ENCODE assay signal across 14 cellular contexts in the genomic region with DNA sequence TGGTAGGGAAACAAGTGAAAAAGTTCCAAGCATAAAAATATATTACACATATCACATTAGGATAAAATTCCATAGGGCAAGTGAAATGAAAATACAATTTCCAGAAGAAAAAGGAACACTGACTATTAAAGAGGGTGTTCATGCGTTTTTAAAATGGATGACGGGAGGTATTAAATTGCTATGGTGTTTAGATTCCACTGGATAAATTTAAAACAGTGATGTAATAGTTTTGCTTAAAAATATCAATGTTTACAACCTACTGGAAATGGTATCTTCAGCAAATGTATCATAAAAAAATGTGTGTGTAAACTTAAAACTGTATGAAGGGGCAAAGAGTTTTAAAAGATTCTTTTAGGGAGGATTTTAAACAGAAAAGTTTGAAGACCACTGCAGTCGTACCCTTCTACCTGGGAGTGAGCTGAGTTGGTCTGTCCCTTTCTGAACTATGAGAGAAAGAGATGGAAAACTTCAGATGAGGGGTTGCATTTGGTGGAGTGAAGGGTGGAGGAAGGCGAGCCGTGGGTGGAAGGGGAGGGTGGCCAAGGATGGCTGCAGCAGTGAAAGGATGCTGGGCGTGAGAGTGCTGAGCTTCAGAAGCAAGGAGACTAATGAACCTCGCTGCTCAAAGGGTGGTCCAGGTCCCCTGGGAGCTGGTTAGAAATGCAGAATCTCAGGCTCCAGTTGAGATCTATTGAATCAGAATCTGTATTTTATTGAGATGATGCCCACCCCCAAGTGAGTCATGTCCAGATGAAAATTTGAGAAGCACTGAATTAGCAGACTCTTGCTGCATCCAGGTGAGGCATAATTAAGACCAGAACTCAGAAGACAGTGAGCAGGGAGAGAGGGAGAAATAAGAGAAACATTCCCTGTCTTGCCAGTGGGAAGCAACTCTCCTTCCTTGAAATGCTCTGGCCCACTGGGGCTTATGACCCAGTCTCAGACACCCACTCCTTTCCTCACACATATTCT. TPM values are rescaled to one million over a fixed set of nuclear protein-coding genes. Genes with fewer than 3 reads are reported as not detected.
DNase-seq lines count a peak whose midpoint lies in the region; ATAC-seq, FAIRE-seq and TF ChIP-seq lines count a peak whose summit lies in the region.
"Had no signal": no experiment of that assay in that cellular context is flagged by ENCODE, and none has a peak within 500 bp of the region (broad histone marks: within the 10 kb centered on the region; RNA-seq: fewer than 3 reads in every experiment).

No MANE protein-coding gene starts in this region.

- 24% methylated on average over 7 of the region's 7 CpGs for WGBS in HepG2 (ENCODE audit: low lambda C conversion rate)
- WGBS in right lobe of liver (ENCODE audit: insufficient coverage, low coverage, low lambda C conversion rate, missing lambda C conversion rate), result 54% methylated on average over 6 of the region's 7 CpGs
- WGBS in H9 (ENCODE audit: extremely low coverage, insufficient read length, low lambda C conversion rate), result 100% methylated on average over 2 of the region's 7 CpGs
- 85 to 92% (median 88%) methylated on average over 7 of the region's 7 CpGs for WGBS in adrenal gland, 4 donors

- POLR2A ChIA-PET in HepG2 (lab: Yijun Ruan, JAX), result no interaction called here

- TF ChIP-seq CTCF in HepG2 (CRISPR knock-in tag; IDR thresholded peaks at IDR 0.05) (no peak), right lobe of liver (IDR thresholded peaks at IDR 0.05) (no peak), H9 (conservative IDR thresholded peaks at IDR 0.05) (no peak), osteoblast (IDR thresholded peaks at IDR 0.05; ENCODE audit: extremely low read depth, low read depth, low read length) (no peak), adrenal gland (IDR thresholded peaks at IDR 0.05) (no peak)

- H3K27me3 Mint-ChIP-seq in H9 (ENCODE audit: low read depth), result no peaks in the 10 kb centered on the region
- no peaks in the 10 kb centered on the region for H3K27me3 Mint-ChIP-seq in dendritic cell treated with granulocyte-macrophage colony-stimulating factor and Interleukin-4, amounts not matched to agents 40 ng/mL and 50 ng/mL, for 4 days

- H2BK15ac ChIP-seq in H9 (ENCODE audit: low read depth, low read length), result no peak overlapping the region

- no peak for TF ChIP-seq EP300 in HepG2 (IDR thresholded peaks at IDR 0.05; ENCODE audit: low read depth in 2 of 2, low read length in 2 of 2)
- no peak for TF ChIP-seq EP300 in HepG2 (CRISPR knock-in tag; IDR thresholded peaks at IDR 0.05; ENCODE audit: borderline replicate concordance)

- no peak overlapping the region for H2AK5ac ChIP-seq in H9 (ENCODE audit: insufficient read length, low read length)

- H3K4ac ChIP-seq in H9 (ENCODE audit: low read depth, low read length), result no peak overlapping the region

- intact Hi-C loops in HepG2 (cut with micrococcal nuclease; ENCODE audit: unreplicated experiment) (no loop called here), right lobe of liver (cut with DNase I) (no loop called here), adrenal gland (cut with DNase I) (no loop called here)
- intact Hi-C loops in dendritic cell treated with granulocyte-macrophage colony-stimulating factor and Interleukin-4, amounts not matched to agents 40 ng/mL and 50 ng/mL, for 4 days (cut with micrococcal nuclease), result no loop called here

- H3K27ac ChIP-seq in HepG2 (ENCODE audit: extremely low read length, insufficient read depth, low read length), result no peak overlapping the region
- H3K27ac ChIP-seq in right lobe of liver, result no peak overlapping the region
- H3K27ac ChIP-seq in H9 (ENCODE audit: insufficient read length, low read depth, low read length), result no peak overlapping the region
- H3K27ac ChIP-seq in osteoblast (ENCODE audit: low read depth, low read length), result no peak overlapping the region
- H3K27ac ChIP-seq in adrenal gland, result no peak overlapping the region
- H3K27ac ChIP-seq: SJCRH30 had no signal

- in situ Hi-C loops in HepG2 (cut with HindIII; ENCODE audit: extremely low pct_ligation_motif_present, low pct_unique_long_range_greater_than_20kb), result no loop called here

- no peaks in the 10 kb centered on the region for H3K23me2 ChIP-seq in H9 (ENCODE audit: insufficient read length, low read depth, low read length, poor library complexity, severe bottlenecking)

- no peak overlapping the region for H3K56ac ChIP-seq in H9 (ENCODE audit: insufficient read length, low read depth, low read length)

- H3K4me3 ChIP-seq in HepG2 (replicated peaks in 1 of 3; ENCODE audit: insufficient read depth in 1 of 3, low read depth in 2 of 3, low read length in 3 of 3) (no peak overlapping the region), right lobe of liver (no peak overlapping the region), osteoblast (ENCODE audit: insufficient read depth, low read length) (no peak overlapping the region), adrenal gland (no peak overlapping the region)
- H3K4me3 ChIP-seq: SJCRH30 had no signal

- TF ChIP-seq RAD21 in HepG2 (CRISPR knock-in tag; IDR thresholded peaks at IDR 0.05), result no peak

- H2BK20ac ChIP-seq in H9 (ENCODE audit: low read depth, low read length, poor library complexity, severe bottlenecking), result no peak overlapping the region

- no peak overlapping the region for H2BK5ac ChIP-seq in H9 (ENCODE audit: insufficient read length, low read length)

- H3K4me2 ChIP-seq in HepG2 (ENCODE audit: low read depth, low read length), result no peak overlapping the region
- H3K4me2 ChIP-seq in H9 (ENCODE audit: insufficient read depth, insufficient read length, low read length), result no peak overlapping the region
- H3K4me2 ChIP-seq in osteoblast (ENCODE audit: insufficient read depth, low read length), result no peak overlapping the region

- H3K4me3 Mint-ChIP-seq in H9, result no peak overlapping the region
- no peak overlapping the region for H3K4me3 Mint-ChIP-seq in dendritic cell treated with granulocyte-macrophage colony-stimulating factor and Interleukin-4, amounts not matched to agents 40 ng/mL and 50 ng/mL, for 4 days

- peaks cover 18 to 27% (median 19%) of the 10 kb centered on the region in 3 experiments for H3K36me3 Mint-ChIP-seq in H9 (ENCODE audit: insufficient read depth in 1 of 3, low read depth in 3 of 3)
- peaks cover 77% of the 10 kb centered on the region for H3K36me3 Mint-ChIP-seq in dendritic cell treated with granulocyte-macrophage colony-stimulating factor and Interleukin-4, amounts not matched to agents 40 ng/mL and 50 ng/mL, for 4 days (ENCODE audit: low read depth)

- ATAC-seq in HepG2 (no peak), right lobe of liver (no peak), GM21825 (IDR thresholded peaks at IDR 0.05; ENCODE audit: unreplicated experiment) (no peak)

- no peaks in the 10 kb centered on the region for H3K79me2 ChIP-seq in HepG2 (ENCODE audit: insufficient read depth, low read length)
- no peaks in the 10 kb centered on the region for H3K79me2 ChIP-seq in H9 (ENCODE audit: insufficient read depth, low read length)
- no peaks in the 10 kb centered on the region for H3K79me2 ChIP-seq in osteoblast (ENCODE audit: insufficient read depth, low read length)

- peak overlapping the region in 2 of 3 experiments; percentile 14 to 43; a peak in 5 of 7 replicates for H3K27ac Mint-ChIP-seq in H9
- H3K27ac Mint-ChIP-seq in dendritic cell treated with granulocyte-macrophage colony-stimulating factor and Interleukin-4, amounts not matched to agents 40 ng/mL and 50 ng/mL, for 4 days, result peak overlapping the region; percentile 5

- no peak overlapping the region for H3K18ac ChIP-seq in H9 (ENCODE audit: insufficient read length, low read depth, low read length)

- CTCF ChIA-PET in HepG2 (lab: Yijun Ruan, JAX; ENCODE audit: low intra/inter-chr PET ratio, low total read pairs), result no interaction called here

- no peak overlapping the region for H3K23ac ChIP-seq in H9 (ENCODE audit: insufficient read length, low read depth, low read length)

- H2AFZ ChIP-seq in HepG2 (ENCODE audit: low read length) (no peak overlapping the region), H9 (ENCODE audit: low read length) (no peak overlapping the region), osteoblast (ENCODE audit: low read length) (no peak overlapping the region)

- peaks cover 22 to 35% of the 10 kb centered on the region in 2 experiments for H3K4me1 Mint-ChIP-seq in H9
- H3K4me1 Mint-ChIP-seq in dendritic cell treated with granulocyte-macrophage colony-stimulating factor and Interleukin-4, amounts not matched to agents 40 ng/mL and 50 ng/mL, for 4 days (ENCODE audit: low read depth), result peaks cover 17% of the 10 kb centered on the region

- H3K9me3 ChIP-seq in HepG2 (ENCODE audit: low read length), result no peaks in the 10 kb centered on the region
- H3K9me3 ChIP-seq in right lobe of liver, result no peaks in the 10 kb centered on the region
- H3K9me3 ChIP-seq in H9 (ENCODE audit: control insufficient read depth, low read depth, low read length), result no peaks in the 10 kb centered on the region
- no peaks in the 10 kb centered on the region for H3K9me3 ChIP-seq in osteoblast (ENCODE audit: low read depth, low read length)
- no peaks in the 10 kb centered on the region for H3K9me3 ChIP-seq in adrenal gland (replicated peaks in 1 of 3)
- H3K9me3 ChIP-seq: BE2C, SJCRH30 had no signal

- H4K20me1 ChIP-seq in HepG2 (ENCODE audit: insufficient read depth, low read length), result no peaks in the 10 kb centered on the region
- no peaks in the 10 kb centered on the region for H4K20me1 ChIP-seq in H9 (ENCODE audit: control insufficient read depth, insufficient read depth, insufficient read length)
- no peaks in the 10 kb centered on the region for H4K20me1 ChIP-seq in osteoblast (ENCODE audit: insufficient read depth, low read length)

- H3K4me1 ChIP-seq in HepG2 (ENCODE audit: insufficient read depth, low read length) (peaks cover 9% of the 10 kb centered on the region), right lobe of liver (no peaks in the 10 kb centered on the region), H9 (ENCODE audit: insufficient read depth, low read length) (no peaks in the 10 kb centered on the region), osteoblast (ENCODE audit: insufficient read depth, low read length) (peaks cover 12% of the 10 kb centered on the region), adrenal gland (replicated peaks in 1 of 2) (peaks cover 0 to 5% of the 10 kb centered on the region in 2 donors)
- H3K4me1 ChIP-seq: BE2C, SJCRH30 had no signal

- no peak overlapping the region for H3K14ac ChIP-seq in H9 (ENCODE audit: insufficient read depth, low read length)

- no peak for FAIRE-seq in HepG2 (lab: Jason Lieb, UNC)

- H3K9ac ChIP-seq in HepG2 (ENCODE audit: insufficient read depth, low read depth, low read length) (no peak overlapping the region), H9 (ENCODE audit: extremely low read depth, insufficient read length, low read length) (no peak overlapping the region)

- no peak overlapping the region for H2BK12ac ChIP-seq in H9 (ENCODE audit: insufficient read length, low read depth, low read length)

- H3T11ph ChIP-seq in H9 (ENCODE audit: low read length), result no peak overlapping the region

- no peak overlapping the region for H4K8ac ChIP-seq in H9 (replicated peaks; ENCODE audit: insufficient read length, low read depth, low read length)

- BruUV-seq in HepG2 (replicated peaks; lab: Mats Ljungman, UMichigan), result no TSS peak

- TF ChIP-seq POLR2A in HepG2 (IDR thresholded peaks at IDR 0.05; ENCODE audit: insufficient read depth in 1 of 2, low read depth in 2 of 2, low read length in 2 of 2) (no peak), right lobe of liver (IDR thresholded peaks at IDR 0.05) (no peak), adrenal gland (IDR thresholded peaks at IDR 0.05) (no peak)

- H4K5ac ChIP-seq in H9 (ENCODE audit: insufficient read length, low read depth, low read length), result no peak overlapping the region

- H2BK120ac ChIP-seq in H9 (ENCODE audit: low read depth, low read length, poor library complexity, severe bottlenecking), result no peak overlapping the region

- no peak overlapping the region for H4K91ac ChIP-seq in H9 (ENCODE audit: insufficient read length, low read depth, low read length)

- no peaks in the 10 kb centered on the region for H3K9me3 Mint-ChIP-seq in H9
- no peaks in the 10 kb centered on the region for H3K9me3 Mint-ChIP-seq in dendritic cell treated with granulocyte-macrophage colony-stimulating factor and Interleukin-4, amounts not matched to agents 40 ng/mL and 50 ng/mL, for 4 days

- no peaks in the 10 kb centered on the region for H3K79me1 ChIP-seq in H9 (ENCODE audit: insufficient read depth, low read depth, low read length, poor library complexity, severe bottlenecking)

- H3K27me3 ChIP-seq in HepG2 (ENCODE audit: control insufficient read depth in 1 of 2, insufficient read depth in 2 of 2, low read length in 2 of 2) (peaks cover 2 to 11% of the 10 kb centered on the region in 2 experiments; a peak in 3 of 5 replicates), right lobe of liver (no peaks in the 10 kb centered on the region), H9 (ENCODE audit: insufficient read depth, low read length) (no peaks in the 10 kb centered on the region), osteoblast (ENCODE audit: insufficient read depth, low read length) (no peaks in the 10 kb centered on the region), adrenal gland (no peaks in the 10 kb centered on the region)
- H3K27me3 ChIP-seq: BE2C, SJCRH30 had no signal

- DNase-seq in HepG2 (ENCODE audit: low spot score) (no peak), right lobe of liver (no peak), H9 (no peak), osteoblast (ENCODE audit: insufficient read length, low spot score, missing footprints) (peak; percentile 29), adrenal gland (no peak)
- no peak for DNase-seq in stimulated activated CD4-positive, alpha-beta T cell treated with anti-CD3 and anti-CD28 coated beads, Interleukin-2, amount 100 ng/mL, for 48 hours
- DNase-seq: BE2C, H7, Kasumi-1, NCI-H2029, NCI-H524 treated with DMSO at 0.1 percent for 48 hours, SJCRH30 had no signal

- H3K36me3 ChIP-seq in HepG2 (replicated peaks in 1 of 2; ENCODE audit: control insufficient read depth in 1 of 2, insufficient read depth in 2 of 2, low read length in 2 of 2), result no peaks in the 10 kb centered on the region
- no peaks in the 10 kb centered on the region for H3K36me3 ChIP-seq in right lobe of liver
- no peaks in the 10 kb centered on the region for H3K36me3 ChIP-seq in osteoblast (ENCODE audit: insufficient read depth, low read length)
- H3K36me3 ChIP-seq in adrenal gland (replicated peaks in 1 of 2), result peaks cover 0 to 8% of the 10 kb centered on the region in 2 donors
- H3K36me3 ChIP-seq: SJCRH30 had no signal

RNA-seq across cellular contexts. Expression of a gene that starts 54.5 kb away (rescaled TPM):
- total RNA-seq in HepG2 (2016; rRNA removed; fragmentation: Illumina TruSeq; extraction: Trizol) (54.6 and 79.2 TPM in 2 replicates), right lobe of liver (10 to 100 TPM; 17.7 to 35.3 (median 20.1) TPM), H9 (2021) (33.9 and 36.3 TPM in 2 replicates), osteoblast (46.9 and 52.5 TPM in 2 replicates), adrenal gland (10 to 100 TPM; 25.5 to 42.1 (median 34.0) TPM)
- total RNA-seq in HepG2 (2016; cell fraction: cytosol; rRNA removed; fragmentation: Illumina TruSeq; extraction: Trizol; ENCODE audit: low read depth), result 12.2 and 13.6 TPM in 2 replicates
- total RNA-seq in HepG2 (2016; cell fraction: insoluble cytoplasmic fraction; rRNA removed; fragmentation: Illumina TruSeq; extraction: Trizol), result 55.4 and 85.0 TPM in 2 replicates
- total RNA-seq in HepG2 (2016; cell fraction: membrane; rRNA removed; fragmentation: Illumina TruSeq; extraction: Trizol), result 37.8 and 41.2 TPM in 2 replicates
- total RNA-seq in HepG2 (2016; cell fraction: nucleus; rRNA removed; fragmentation: Illumina TruSeq; extraction: Trizol), result 20.0 and 20.7 TPM in 2 replicates
- polyA plus RNA-seq in HepG2 (2011; rRNA removed) (22.8 and 31.7 TPM in 2 replicates), adrenal gland (10 to 100 TPM; 14.7 to 67.4 (median 15.2) TPM)
- polyA plus RNA-seq in HepG2 (2011; cell fraction: cytosol; rRNA removed), result 16.1 and 23.7 TPM in 2 replicates
- polyA plus RNA-seq in HepG2 (2011; cell fraction: nucleus; rRNA removed), result 4.2 and 5.9 TPM in 2 replicates
- polyA plus RNA-seq in HepG2 (2012), result 22.8 and 28.4 TPM in 2 replicates
- 14.5 and 15.5 TPM in 2 replicates for polyA plus RNA-seq in HepG2 (2016; cell fraction: cytosol; fragmentation: Illumina TruSeq; extraction: Trizol; ENCODE audit: low read depth)
- 81.8 and 85.5 TPM in 2 replicates for polyA plus RNA-seq in HepG2 (2016; cell fraction: insoluble cytoplasmic fraction; fragmentation: Illumina TruSeq; extraction: Trizol; ENCODE audit: low read depth)
- polyA plus RNA-seq in HepG2 (2016; cell fraction: membrane; fragmentation: Illumina TruSeq; extraction: Trizol; ENCODE audit: low read depth), result 32.1 and 36.3 TPM in 2 replicates
- polyA plus RNA-seq in HepG2 (2016; cell fraction: nucleus; fragmentation: Illumina TruSeq; extraction: Trizol; ENCODE audit: insufficient read depth, low read depth), result 30.6 and 31.3 TPM in 2 replicates
- 5.2 and 11.4 TPM in 2 replicates for polyA minus RNA-seq in HepG2 (2011; rRNA and poly(A)+ RNA removed; ENCODE audit: low replicate concordance)
- polyA minus RNA-seq in HepG2 (2011; cell fraction: cytosol; rRNA and poly(A)+ RNA removed), result 13.1 and 14.4 TPM in 2 replicates
- polyA minus RNA-seq in HepG2 (2011; cell fraction: nucleus; rRNA and poly(A)+ RNA removed), result 12.4 and 15.7 TPM in 2 replicates
